ENCODE assay signal across 9 cellular contexts in genomic region chr14:64715628-64716412, GRCh38. TPM values are rescaled to one million over a fixed set of nuclear protein-coding genes. Genes with fewer than 3 reads are reported as not detected.
DNase-seq lines count a peak whose midpoint lies in the region; ATAC-seq and TF ChIP-seq lines count a peak whose summit lies in the region.
"Had no signal": no experiment of that assay in that cellular context is flagged by ENCODE, and none has a peak within 500 bp of the region (broad histone marks: within the 10 kb centered on the region; RNA-seq: fewer than 3 reads in every experiment).

No MANE protein-coding gene starts in this region.

- H3K4me3 ChIP-seq in duodenal mucosa (ENCODE audit: low read depth in 1 of 2, low read length in 2 of 2) (peak overlapping the region; percentile 11 to 40), left lung (peak overlapping the region in 1 of 2 donors; percentile 13), stomach smooth muscle (ENCODE audit: low read length in 2 of 2) (peak overlapping the region; percentile 31 to 72)

- H3K9me3 ChIP-seq in duodenal mucosa (ENCODE audit: control insufficient read depth in 1 of 2, low read length in 2 of 2): peaks cover 2 to 9% of the 10 kb centered on the region in 2 donors
- peaks cover 0 to 4% of the 10 kb centered on the region in 2 donors for H3K9me3 ChIP-seq in left lung
- peaks cover 2 to 8% of the 10 kb centered on the region in 2 donors for H3K9me3 ChIP-seq in stomach smooth muscle (ENCODE audit: control insufficient read depth in 2 of 2, low read length in 2 of 2)

- DNase-seq in NCI-H146 treated with DMSO at 0.1 percent for 48 hours (lab: John Stamatoyannopoulos, UW; ENCODE audit: unreplicated experiment) (peak; percentile 36), left lung (peak in 1 of 2 donors; percentile 36), GM20000 (ENCODE audit: low spot score) (no peak)
- DNase-seq: activated T-cell treated with anti-CD3 and anti-CD28 coated beads, Interleukin-2, amount 50 U/mL, for 48 hours had no signal

- TF ChIP-seq CTCF in left lung (IDR thresholded peaks at IDR 0.05): no peak
- no peak for TF ChIP-seq CTCF in GM20000 (IDR thresholded peaks at IDR 0.05; ENCODE audit: extremely low read depth, missing control alignments)

- H3K36me3 ChIP-seq in duodenal mucosa (ENCODE audit: control insufficient read depth in 1 of 2, insufficient read depth in 2 of 2, low read length in 2 of 2) (no peaks in the 10 kb centered on the region), left lung (no peaks in the 10 kb centered on the region), stomach smooth muscle (ENCODE audit: control insufficient read depth in 2 of 2, insufficient read depth in 2 of 2, low read length in 2 of 2) (no peaks in the 10 kb centered on the region)

- H3K27ac ChIP-seq in duodenal mucosa (ENCODE audit: low read depth, low read length) (peak overlapping the region; percentile 0), left lung (peak overlapping the region in 1 of 2 donors; percentile 26), stomach smooth muscle (ENCODE audit: low read length) (peak overlapping the region; percentile 77)

- ATAC-seq in left lung: peak; percentile 38
- no peak for ATAC-seq in GM19455 (IDR thresholded peaks at IDR 0.05; ENCODE audit: unreplicated experiment)
- ATAC-seq in GM21825 (IDR thresholded peaks at IDR 0.05; ENCODE audit: unreplicated experiment): no peak
- no peak for ATAC-seq in GM19395 (IDR thresholded peaks at IDR 0.05; ENCODE audit: unreplicated experiment)

- intact Hi-C loops in left lung (cut with DNase I): no loop called here

- H3K4me1 ChIP-seq in duodenal mucosa (ENCODE audit: control insufficient read depth in 1 of 2, insufficient read depth in 2 of 2, low read length in 2 of 2): peaks cover 44 to 54% of the 10 kb centered on the region in 2 donors
- H3K4me1 ChIP-seq in left lung: peaks cover 16 to 64% of the 10 kb centered on the region in 2 donors
- H3K4me1 ChIP-seq in stomach smooth muscle (ENCODE audit: control insufficient read depth, insufficient read depth, low read length): peaks cover 57% of the 10 kb centered on the region

- H3K9ac ChIP-seq in duodenal mucosa (ENCODE audit: low read depth in 1 of 2, low read length in 2 of 2) (peak overlapping the region; percentile 10 to 13), stomach smooth muscle (ENCODE audit: low read length in 2 of 2) (peak overlapping the region; percentile 32 to 76)

- no peaks in the 10 kb centered on the region for H3K27me3 ChIP-seq in duodenal mucosa (ENCODE audit: control insufficient read depth in 1 of 2, insufficient read depth in 2 of 2, low read length in 2 of 2)
- H3K27me3 ChIP-seq in left lung: no peaks in the 10 kb centered on the region
- H3K27me3 ChIP-seq in stomach smooth muscle (ENCODE audit: control insufficient read depth in 1 of 2, insufficient read depth in 2 of 2, low read length in 2 of 2): no peaks in the 10 kb centered on the region

RNA-seq across cellular contexts. Expression of gene PLEKHG3, which starts 11.6 kb away (rescaled TPM):
- total RNA-seq in left lung: 10 to 100 TPM; 31.9 to 34.3 TPM
